In genomic region chr1:202625416-202626360, GRCh38 we compare ENCODE assay signal across 8 cellular contexts.
DNase-seq lines count a peak whose midpoint lies in the region; ATAC-seq and TF ChIP-seq lines count a peak whose summit lies in the region.

No MANE protein-coding gene starts in this region.

- intact Hi-C loops in posterior vena cava (cut with DNase I): loop anchor here in 1 of 2 donors (10.0 kb wide), 1 partner anchor 161 kb away; no protein-coding TSS in a partner anchor

- no peaks in the 10 kb centered on the region for H3K36me3 ChIP-seq in RWPE2 (ENCODE audit: low read depth)

- no peaks in the 10 kb centered on the region for H3K9me3 ChIP-seq in RWPE2 (ENCODE audit: severe bottlenecking)

- peak; percentile 32 for DNase-seq in NCI-H748 (lab: John Stamatoyannopoulos, UW; ENCODE audit: unreplicated experiment)
- no peak for DNase-seq in NCI-H748 treated with DMSO at 0.1 percent for 48 hours (lab: John Stamatoyannopoulos, UW)
- DNase-seq in HPDE6-E6E7 (ENCODE audit: extremely low spot score): peak; percentile 56
- no peak for DNase-seq in RWPE2 (ENCODE audit: low spot score)
- DNase-seq in activated effector memory CD4-positive, alpha-beta T cell treated with anti-CD3 and anti-CD28 coated beads, Interleukin-2, amount 50 U/mL, for 16 hours: peak; percentile 80
- DNase-seq in germinal center (ENCODE audit: low spot score): peak; percentile 76
- peak; percentile 91 for DNase-seq in posterior vena cava (ENCODE audit: low spot score)
- no peak for DNase-seq in NCI-H2081 (lab: John Stamatoyannopoulos, UW)

- no peaks in the 10 kb centered on the region for H3K4me1 ChIP-seq in RWPE2 (ENCODE audit: insufficient read depth, poor library complexity, severe bottlenecking)

- no peak overlapping the region for H3K27ac ChIP-seq in RWPE2 (ENCODE audit: poor library complexity, severe bottlenecking)

- peak; percentile 41 for TF ChIP-seq CTCF in RWPE2 (IDR thresholded peaks at IDR 0.05; ENCODE audit: poor library complexity, severe bottlenecking)

- H3K4me3 ChIP-seq in RWPE2 (ENCODE audit: severe bottlenecking): no peak overlapping the region

- ATAC-seq in RWPE2 (ENCODE audit: low read depth): peak; percentile 84

- no peaks in the 10 kb centered on the region for H3K27me3 ChIP-seq in RWPE2 (ENCODE audit: insufficient read depth, poor library complexity, severe bottlenecking)

Comparison
In these comparisons a context has a peak if more than half of its experiments do, and no peak if none do; other contexts are left out.
1. DNase-seq: peak in NCI-H748 (single experiment), HPDE6-E6E7 (single experiment), activated effector memory CD4-positive, alpha-beta T cell treated with anti-CD3 and anti-CD28 coated beads, Interleukin-2, amount 50 U/mL, for 16 hours (single experiment), germinal center (single experiment) and posterior vena cava (single experiment); none in NCI-H748 treated with DMSO at 0.1 percent for 48 hours (single experiment), RWPE2 (single experiment) and NCI-H2081 (0 of 2).